ENCODE assay signal across 8 cellular contexts in the genomic region with DNA sequence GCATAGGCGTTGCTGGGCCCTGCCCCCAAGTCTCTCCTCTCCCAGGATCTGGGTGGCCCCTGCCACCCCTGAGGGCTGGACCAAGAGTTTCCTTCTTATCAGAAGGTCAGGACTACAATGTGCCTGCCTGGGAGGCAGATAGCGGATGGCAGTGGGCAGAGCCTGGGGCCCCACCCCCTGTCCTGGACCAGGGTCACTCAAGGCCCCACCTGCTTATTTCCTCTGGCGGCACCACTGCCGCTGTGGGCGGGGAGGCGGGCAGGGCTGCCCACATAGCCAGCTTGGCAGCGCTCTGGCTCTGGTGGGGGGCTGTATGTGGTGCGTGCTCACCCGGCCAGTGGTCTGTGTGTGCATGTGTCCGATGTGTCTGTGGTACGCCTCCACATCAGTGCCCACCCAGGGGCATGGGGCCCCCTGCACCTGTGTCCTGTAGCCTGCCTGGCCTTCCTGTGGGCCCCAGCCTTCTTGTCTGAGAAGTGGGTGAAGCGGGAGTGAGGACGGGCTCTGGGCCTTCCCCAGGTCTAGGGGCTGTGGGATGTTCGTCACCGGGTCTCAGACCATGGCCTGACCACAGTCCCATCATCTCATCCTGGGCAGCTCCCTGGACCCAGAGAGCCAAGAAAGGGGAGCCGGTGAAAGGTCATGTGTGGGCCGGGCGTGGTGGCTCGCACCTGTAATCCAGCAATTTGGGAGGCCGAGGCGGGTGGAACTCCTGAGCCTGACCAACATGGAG. TPM values are rescaled to one million over a fixed set of nuclear protein-coding genes. Genes with fewer than 3 reads are reported as not detected.
DNase-seq lines count a peak whose midpoint lies in the region; ATAC-seq and TF ChIP-seq lines count a peak whose summit lies in the region.

No MANE protein-coding gene starts in this region.

- no peak for TF ChIP-seq POLR2A in vagina (IDR thresholded peaks at IDR 0.05)

- no peak overlapping the region for H2AFZ ChIP-seq in mammary epithelial cell (ENCODE audit: low read depth, low read length)

- dilution Hi-C loops in mammary epithelial cell (cut with HindIII; ENCODE audit: low sequenced_read_pairs), result loop anchor here (5.0 kb wide), 1 partner anchor 68 kb away; no protein-coding TSS in a partner anchor

- TF ChIP-seq CTCF in mammary epithelial cell (conservative IDR thresholded peaks at IDR 0.05 in 1 of 2, IDR thresholded peaks at IDR 0.05 in 1 of 2; ENCODE audit: extremely low read depth in 1 of 2, insufficient read depth in 1 of 2, low read depth in 1 of 2, low read length in 2 of 2) (no peak), vagina (IDR thresholded peaks at IDR 0.05) (no peak)

- POLR2A ChIA-PET in activated naive CD8-positive, alpha-beta T cell treated with anti-CD3 and anti-CD28 coated beads, Interleukin-2, amount 10 ng/mL, durations not matched to agents 7 days and 5 days (lab: Charles Lee), result no interaction called here

- no peaks in the 10 kb centered on the region for H3K9me3 Mint-ChIP-seq in activated naive CD8-positive, alpha-beta T cell treated with anti-CD3 and anti-CD28 coated beads, Interleukin-2, amount 10 ng/mL, durations not matched to agents 7 days and 5 days
- no peaks in the 10 kb centered on the region for H3K9me3 Mint-ChIP-seq in activated naive CD8-positive, alpha-beta T cell treated with anti-CD3 and anti-CD28 coated beads, Interleukin-2, amount 50 U/mL, for 24 hours
- H3K9me3 Mint-ChIP-seq in activated T-cell treated with anti-CD3 and anti-CD28 coated beads, Interleukin-2, amount 50 U/mL, for 4 hours, result no peaks in the 10 kb centered on the region

- H3K9me3 ChIP-seq in mammary epithelial cell (replicated peaks; ENCODE audit: insufficient read depth, low read length), result no peaks in the 10 kb centered on the region
- no peaks in the 10 kb centered on the region for H3K9me3 ChIP-seq in vagina

- peak overlapping the region; percentile 90 for H3K4me2 ChIP-seq in mammary epithelial cell (ENCODE audit: insufficient read depth, low read depth, low read length)

- peak overlapping the region; percentile 74 for H3K27ac Mint-ChIP-seq in activated naive CD8-positive, alpha-beta T cell treated with anti-CD3 and anti-CD28 coated beads, Interleukin-2, amount 10 ng/mL, durations not matched to agents 7 days and 5 days
- no peak overlapping the region for H3K27ac Mint-ChIP-seq in activated naive CD8-positive, alpha-beta T cell treated with anti-CD3 and anti-CD28 coated beads, Interleukin-2, amount 50 U/mL, for 24 hours

- in situ Hi-C loops in mammary epithelial cell (cut with MboI; ENCODE audit: low sequenced_read_pairs in 2 of 2), result no loop called here

- peaks cover 26% of the 10 kb centered on the region for H3K27me3 Mint-ChIP-seq in activated naive CD8-positive, alpha-beta T cell treated with anti-CD3 and anti-CD28 coated beads, Interleukin-2, amount 10 ng/mL, durations not matched to agents 7 days and 5 days
- H3K27me3 Mint-ChIP-seq in activated naive CD8-positive, alpha-beta T cell treated with anti-CD3 and anti-CD28 coated beads, Interleukin-2, amount 50 U/mL, for 24 hours, result peaks cover 44% of the 10 kb centered on the region
- H3K27me3 Mint-ChIP-seq in activated T-cell treated with anti-CD3 and anti-CD28 coated beads, Interleukin-2, amount 50 U/mL, for 4 hours (ENCODE audit: low read depth), result peaks cover 48% of the 10 kb centered on the region

- H3K4me3 ChIP-seq in mammary epithelial cell (replicated peaks in 1 of 3; ENCODE audit: insufficient read depth in 1 of 3, low read depth in 2 of 3, low read length in 3 of 3), result no peak overlapping the region
- H3K4me3 ChIP-seq in vagina, result peak overlapping the region in 1 of 2 donors; percentile 89

- peaks cover 28% of the 10 kb centered on the region for H3K79me2 ChIP-seq in mammary epithelial cell (ENCODE audit: insufficient read depth, low read length)

- H3K4me1 ChIP-seq in mammary epithelial cell (ENCODE audit: insufficient read depth, low read length) (peaks cover 46% of the 10 kb centered on the region), vagina (peaks cover 64% of the 10 kb centered on the region)

- peak overlapping the region; percentile 56 for H3K9ac ChIP-seq in mammary epithelial cell (ENCODE audit: insufficient read depth, low read length)

- WGBS in mammary epithelial cell (ENCODE audit: low coverage, missing lambda C conversion rate), result 73% methylated on average over 16 of the region's 21 CpGs

- peak overlapping the region; percentile 71 for H3K4me3 Mint-ChIP-seq in activated naive CD8-positive, alpha-beta T cell treated with anti-CD3 and anti-CD28 coated beads, Interleukin-2, amount 10 ng/mL, durations not matched to agents 7 days and 5 days
- no peak overlapping the region for H3K4me3 Mint-ChIP-seq in activated naive CD8-positive, alpha-beta T cell treated with anti-CD3 and anti-CD28 coated beads, Interleukin-2, amount 50 U/mL, for 24 hours
- no peak overlapping the region for H3K4me3 Mint-ChIP-seq in activated T-cell treated with anti-CD3 and anti-CD28 coated beads, Interleukin-2, amount 50 U/mL, for 4 hours

- BruUV-seq in mammary epithelial cell (replicated peaks; lab: Mats Ljungman, UMichigan), result no TSS peak

- CTCF ChIA-PET in mammary epithelial cell (lab: Charles Lee; ENCODE audit: low non-redundant PET), result no interaction called here

- intact Hi-C loops in mammary epithelial cell (cut with micrococcal nuclease) (no loop called here), vagina (cut with DNase I) (loop anchor here (10.0 kb wide), 1 partner anchor 75 kb away; a partner anchor contains a TSS)

- DNase-seq in activated naive CD8-positive, alpha-beta T cell treated with anti-CD3 and anti-CD28 coated beads, Interleukin-2, amount 10 ng/mL, durations not matched to agents 7 days and 5 days, result no peak
- no peak for DNase-seq in activated naive CD8-positive, alpha-beta T cell treated with anti-CD3 and anti-CD28 coated beads, Interleukin-2, amount 50 U/mL, for 24 hours
- DNase-seq in mammary epithelial cell (no peak), mesenteric fat pad (ENCODE audit: low spot score) (peak; percentile 91), vagina (ENCODE audit: extremely low spot score in 2 of 2) (no peak), nucleus accumbens (lab: John Stamatoyannopoulos, UW) (no peak), cerebellum (ENCODE audit: low spot score) (no peak)
- DNase-seq in activated T-cell treated with anti-CD3 and anti-CD28 coated beads, Interleukin-2, amount 50 U/mL, for 4 hours, result no peak

- no peaks in the 10 kb centered on the region for H4K20me1 ChIP-seq in mammary epithelial cell (ENCODE audit: insufficient read depth, low read length)

- H3K4me1 Mint-ChIP-seq in activated naive CD8-positive, alpha-beta T cell treated with anti-CD3 and anti-CD28 coated beads, Interleukin-2, amount 10 ng/mL, durations not matched to agents 7 days and 5 days, result peaks cover 29% of the 10 kb centered on the region
- H3K4me1 Mint-ChIP-seq in activated naive CD8-positive, alpha-beta T cell treated with anti-CD3 and anti-CD28 coated beads, Interleukin-2, amount 50 U/mL, for 24 hours, result peaks cover 38% of the 10 kb centered on the region
- peaks cover 26% of the 10 kb centered on the region for H3K4me1 Mint-ChIP-seq in activated T-cell treated with anti-CD3 and anti-CD28 coated beads, Interleukin-2, amount 50 U/mL, for 4 hours (ENCODE audit: low read depth)

- H3K36me3 ChIP-seq in mammary epithelial cell (ENCODE audit: insufficient read depth, low read length), result peaks cover 2% of the 10 kb centered on the region
- H3K36me3 ChIP-seq in vagina, result no peaks in the 10 kb centered on the region

- H3K27me3 ChIP-seq in mammary epithelial cell (ENCODE audit: insufficient read depth, low read length) (peaks cover under 1% of the 10 kb centered on the region), vagina (peaks cover 3% of the 10 kb centered on the region)

- H3K27ac ChIP-seq in mammary epithelial cell (ENCODE audit: insufficient read depth, low read depth, low read length) (peak overlapping the region; percentile 61), vagina (peak overlapping the region; percentile 89)

- peaks cover 1% of the 10 kb centered on the region for H3K36me3 Mint-ChIP-seq in activated naive CD8-positive, alpha-beta T cell treated with anti-CD3 and anti-CD28 coated beads, Interleukin-2, amount 10 ng/mL, durations not matched to agents 7 days and 5 days
- no peaks in the 10 kb centered on the region for H3K36me3 Mint-ChIP-seq in activated naive CD8-positive, alpha-beta T cell treated with anti-CD3 and anti-CD28 coated beads, Interleukin-2, amount 50 U/mL, for 24 hours (ENCODE audit: low read depth)
- H3K36me3 Mint-ChIP-seq in activated T-cell treated with anti-CD3 and anti-CD28 coated beads, Interleukin-2, amount 50 U/mL, for 4 hours (ENCODE audit: insufficient read depth), result no peaks in the 10 kb centered on the region

- no peak for ATAC-seq in activated naive CD8-positive, alpha-beta T cell treated with anti-CD3 and anti-CD28 coated beads, Interleukin-2, amount 10 ng/mL, durations not matched to agents 7 days and 5 days (ENCODE audit: low read depth)
- no peak for ATAC-seq in activated naive CD8-positive, alpha-beta T cell treated with anti-CD3 and anti-CD28 coated beads, Interleukin-2, amount 50 U/mL, for 24 hours
- ATAC-seq in activated T-cell treated with anti-CD3 and anti-CD28 coated beads, Interleukin-2, amount 50 U/mL, for 4 hours, result no peak

RNA-seq across cellular contexts. Expression of a gene that starts 3.0 kb away (rescaled TPM):
- total RNA-seq in activated naive CD8-positive, alpha-beta T cell treated with anti-CD3 and anti-CD28 coated beads, Interleukin-2, amount 10 ng/mL, durations not matched to agents 7 days and 5 days, result 1 to 10 TPM; 8.1 to 9.3 TPM
- total RNA-seq in mammary epithelial cell (10 to 100 TPM; 15.8 to 29.7 TPM), mesenteric fat pad (36.2 TPM), vagina (17.4 TPM), cerebellum (3.3 TPM)
- polyA plus RNA-seq in mammary epithelial cell, result 27.6 TPM
- polyA minus RNA-seq in mammary epithelial cell, result 7.9 TPM
- total RNA-seq in activated T-cell treated with anti-CD3 and anti-CD28 coated beads, Interleukin-2, amount 50 U/mL, for 4 hours, result under 1 TPM; 0.37 to 0.90 (median 0.56) TPM

RNA-seq across cellular contexts. Expression of a gene that starts 6.0 kb away (rescaled TPM):
- 1 to 10 TPM in 1 of 2 experiments, under 1 TPM in 1; 0.80 to 1.1 TPM for total RNA-seq in activated naive CD8-positive, alpha-beta T cell treated with anti-CD3 and anti-CD28 coated beads, Interleukin-2, amount 10 ng/mL, durations not matched to agents 7 days and 5 days
- total RNA-seq in mammary epithelial cell (under 1 TPM in 1 of 2 donors, not detected in 1; 0.66 TPM), mesenteric fat pad (1.9 TPM), vagina (not detected), cerebellum (not detected)
- polyA plus RNA-seq in mammary epithelial cell, result not detected
- not detected for polyA minus RNA-seq in mammary epithelial cell
- total RNA-seq in activated T-cell treated with anti-CD3 and anti-CD28 coated beads, Interleukin-2, amount 50 U/mL, for 4 hours, result under 1 TPM; 0.56 to 0.87 (median 0.79) TPM

RNA-seq across cellular contexts. Expression of a gene that starts 41.4 kb away (rescaled TPM):
- total RNA-seq in activated naive CD8-positive, alpha-beta T cell treated with anti-CD3 and anti-CD28 coated beads, Interleukin-2, amount 10 ng/mL, durations not matched to agents 7 days and 5 days, result 100 to 1,000 TPM; 284 to 302 TPM
- 100 to 1,000 TPM; 164 to 307 TPM for total RNA-seq in mammary epithelial cell
- 307 TPM for polyA plus RNA-seq in mammary epithelial cell
- 305 TPM for polyA minus RNA-seq in mammary epithelial cell
- 191 TPM for total RNA-seq in mesenteric fat pad
- total RNA-seq in vagina, result 164 TPM
- total RNA-seq in cerebellum, result 206 TPM
- total RNA-seq in activated T-cell treated with anti-CD3 and anti-CD28 coated beads, Interleukin-2, amount 50 U/mL, for 4 hours, result 100 to 1,000 TPM; 458 to 522 (median 474) TPM

RNA-seq across cellular contexts. Expression of a gene that starts 41.7 kb away (rescaled TPM):
- total RNA-seq in activated naive CD8-positive, alpha-beta T cell treated with anti-CD3 and anti-CD28 coated beads, Interleukin-2, amount 10 ng/mL, durations not matched to agents 7 days and 5 days, result 10 to 100 TPM; 27.5 to 30.1 TPM
- total RNA-seq in mammary epithelial cell (10 to 100 TPM; 18.0 to 25.7 TPM), mesenteric fat pad (19.2 TPM), vagina (29.7 TPM), cerebellum (21.1 TPM)
- 14.1 TPM for polyA plus RNA-seq in mammary epithelial cell
- polyA minus RNA-seq in mammary epithelial cell, result 5.2 TPM
- 10 to 100 TPM; 52.0 to 61.0 (median 56.8) TPM for total RNA-seq in activated T-cell treated with anti-CD3 and anti-CD28 coated beads, Interleukin-2, amount 50 U/mL, for 4 hours
